ENCODE assay signal across 8 cellular contexts in genomic region chr7:128531105-128531954, GRCh38. TPM values are rescaled to one million over a fixed set of nuclear protein-coding genes. Genes with fewer than 3 reads are reported as not detected.
DNase-seq lines count a peak whose midpoint lies in the region; TF ChIP-seq lines count a peak whose summit lies in the region.
"Not testable (repeated sequence)": the region's sequence is repeated elsewhere in the genome, so short reads cannot be mapped to it uniquely, and the experiment has no call there.

No MANE protein-coding gene starts in this region.

- CTCF ChIA-PET in activated naive CD4-positive, alpha-beta T cell treated with anti-CD3 and anti-CD28 coated beads for 36 hours (lab: Charles Lee), result not testable (repeated sequence)

- intact Hi-C loops in activated naive CD4-positive, alpha-beta T cell treated with anti-CD3 and anti-CD28 coated beads for 36 hours (cut with micrococcal nuclease), result loop anchor here (1.0 to 5.0 kb wide), 5 partner anchors 55 to 331 kb away; partner anchors contain the start of genes ATP6V1F, CALU, HILPDA and METTL2B

- peak overlapping the region; percentile 89 for H3K27ac ChIP-seq in subcutaneous abdominal adipose tissue (ENCODE audit: low read depth, low read length)

- not testable (repeated sequence) for H3K9me3 Mint-ChIP-seq in HFFc6; activated naive CD4-positive, alpha-beta T cell treated with anti-CD3 and anti-CD28 coated beads for 36 hours

- not testable (repeated sequence) for H3K27me3 Mint-ChIP-seq in HFFc6 (ENCODE audit: insufficient read depth); activated naive CD4-positive, alpha-beta T cell treated with anti-CD3 and anti-CD28 coated beads for 36 hours (ENCODE audit: low read depth)

- not testable (repeated sequence) for H3K27me3 ChIP-seq in subcutaneous abdominal adipose tissue (ENCODE audit: control insufficient read depth in 5 of 5, insufficient read depth in 4 of 5, low read length in 5 of 5)

- not testable (repeated sequence) for H3K27ac Mint-ChIP-seq in HFFc6; activated naive CD4-positive, alpha-beta T cell treated with anti-CD3 and anti-CD28 coated beads for 36 hours

- H3K4me3 ChIP-seq in subcutaneous abdominal adipose tissue (ENCODE audit: low read depth in 1 of 5, low read length in 5 of 5), result peak overlapping the region in 4 of 5 donors; percentile 63 to 70 (median 68)

- not testable (repeated sequence) for H3K36me3 ChIP-seq in subcutaneous abdominal adipose tissue (ENCODE audit: control insufficient read depth in 5 of 5, insufficient read depth in 5 of 5, low read length in 5 of 5)

- peaks cover 26% of the 10 kb centered on the region for H3K4me1 Mint-ChIP-seq in HFFc6 (ENCODE audit: low read depth)
- H3K4me1 Mint-ChIP-seq in activated naive CD4-positive, alpha-beta T cell treated with anti-CD3 and anti-CD28 coated beads for 36 hours (ENCODE audit: low read depth), result peaks cover 35% of the 10 kb centered on the region

- H3K4me3 Mint-ChIP-seq in HFFc6, result peak overlapping the region; percentile 17; the same call in 1 of the 2 replicates
- peak overlapping the region; percentile 54 for H3K4me3 Mint-ChIP-seq in activated naive CD4-positive, alpha-beta T cell treated with anti-CD3 and anti-CD28 coated beads for 36 hours

- DNase-seq in GDM1 (lab: John Stamatoyannopoulos, UW) (peak; percentile 84), HFFc6 (peak; percentile 51), MV-4-11 (lab: John Stamatoyannopoulos, UW) (peak; percentile 67), SK-N-DZ (ENCODE audit: low spot score) (peak; percentile 72), germinal center (ENCODE audit: low spot score) (peak; percentile 88), nucleus accumbens (lab: John Stamatoyannopoulos, UW) (peak in 55 of 56 donors; percentile 9 to 91 (median 73))
- peak; percentile 85 for DNase-seq in activated naive CD4-positive, alpha-beta T cell treated with anti-CD3 and anti-CD28 coated beads for 36 hours

- peak overlapping the region in 4 of 5 donors; percentile 48 to 85 (median 82) for H3K9ac ChIP-seq in subcutaneous abdominal adipose tissue (ENCODE audit: low read length in 5 of 5)

- H3K4me1 ChIP-seq in subcutaneous abdominal adipose tissue (ENCODE audit: control insufficient read depth in 5 of 5, insufficient read depth in 5 of 5, low read length in 5 of 5), result peaks cover 0 to 31% (median 24%) of the 10 kb centered on the region in 5 donors

- H3K9me3 ChIP-seq in subcutaneous abdominal adipose tissue (ENCODE audit: control insufficient read depth in 5 of 5, low read length in 5 of 5), result not testable (repeated sequence)

- not testable (repeated sequence) for TF ChIP-seq CTCF in HFFc6 (IDR thresholded peaks at IDR 0.05)

- H3K36me3 Mint-ChIP-seq in HFFc6 (ENCODE audit: low read depth), result peaks cover 30% of the 10 kb centered on the region
- H3K36me3 Mint-ChIP-seq in activated naive CD4-positive, alpha-beta T cell treated with anti-CD3 and anti-CD28 coated beads for 36 hours (ENCODE audit: low read depth), result peaks cover 15% of the 10 kb centered on the region

RNA-seq across cellular contexts. Expression of gene METTL2B, which starts 54.8 kb away (rescaled TPM):
- total RNA-seq in HFFc6 (2021; fragmentation: NEBNext Ultra II Directional; extraction: Animal tissue kit (Norgen Biotek cat#: 25700)), result 10 to 100 TPM; 25.5 to 33.6 (median 31.7) TPM
- polyA plus RNA-seq in SK-N-DZ (2014; cell fraction: cytosol; rRNA removed), result 40.8 and 47.6 TPM in 2 replicates
- polyA plus RNA-seq in SK-N-DZ (2014; cell fraction: nucleus; rRNA removed), result 18.5 and 41.3 TPM in 2 replicates
- total RNA-seq in activated naive CD4-positive, alpha-beta T cell treated with anti-CD3 and anti-CD28 coated beads for 36 hours, result 10 to 100 TPM; 35.9 to 36.2 TPM

Comparison
In these comparisons a context has a peak if more than half of its experiments do, and no peak if none do; other contexts are left out.
1. Peak in every context shown above with its lines: DNase-seq, H3K4me3 ChIP-seq and H3K27ac ChIP-seq.